In genomic region chr1:46080257-46080656, GRCh38 we compare ENCODE assay signal across 29 cellular contexts.
"Had no signal": no experiment of that assay in that cellular context is flagged by ENCODE, and none has a peak within 500 bp of the region (broad histone marks: within the 10 kb centered on the region; RNA-seq: fewer than 3 reads in every experiment).

No MANE protein-coding gene starts in this region.

- H3K36me3 ChIP-seq: suprapubic skin, thoracic aorta, thyroid gland, tibial artery, tibial nerve, transverse colon, upper lobe of right lung, uterus, vagina had no signal

- H3K4me3 ChIP-seq: stomach, suprapubic skin, testis, thoracic aorta, thyroid gland, tibial artery, tibial nerve, transverse colon, upper lobe of left lung, upper lobe of right lung, uterus, vagina had no signal

- ATAC-seq: stimulated activated effector memory CD8-positive, alpha-beta T cell treated with anti-CD3 and anti-CD28 coated beads, Interleukin-12 subunit alpha, Interleukin-12 subunit beta, amount 100 ng/mL, for 72 hours; stimulated activated memory B cell treated with anti-CD40 and anti-IgM and Interleukin-4, amounts not matched to agents 10 μg/mL and 1 μg/mL and 100 μg/mL, for 72 hours; stimulated activated naive B cell treated with anti-CD40 and anti-IgM and Interleukin-4, amounts not matched to agents 10 μg/mL and 1 μg/mL and 100 μg/mL, for 72 hours; stimulated activated naive CD8-positive, alpha-beta T cell treated with anti-CD3 and anti-CD28 coated beads, Interleukin-15, amount 100 ng/mL, for 72 hours; stimulated activated naive CD8-positive, alpha-beta T cell treated with anti-CD3 and anti-CD28 coated beads, Interleukin-15, Interleukin-2, amounts not matched to agents 100 U/mL and 50 U/mL, for 24 hours; upper lobe of right lung had no signal

- DNase-seq: stimulated activated CD4-positive, alpha-beta T cell treated with anti-CD3 and anti-CD28 coated beads, Interleukin-2, amount 100 ng/mL, for 48 hours; stimulated activated CD4-positive, alpha-beta T cell treated with anti-CD3 and anti-CD28 coated beads, Interleukin-4, amount 100 ng/mL, for 1 hour; stimulated activated CD4-positive, alpha-beta T cell treated with anti-CD3 and anti-CD28 coated beads, Interleukin-4, amount 100 ng/mL, for 24 hours; stimulated activated CD4-positive, alpha-beta T cell treated with anti-CD3 and anti-CD28 coated beads, Interleukin-4, amount 100 ng/mL, for 4 hours; stimulated activated CD8-positive, alpha-beta memory T cell treated with anti-CD3 and anti-CD28 coated beads, Interleukin-4, amount 100 ng/mL, for 48 hours; stimulated activated naive B cell treated with anti-CD40 and anti-IgM and Interleukin-4, amounts not matched to agents 10 μg/mL and 1 μg/mL and 100 μg/mL, for 72 hours; stimulated activated naive CD4-positive, alpha-beta T cell; stimulated activated naive CD4-positive, alpha-beta T cell treated with Interleukin-2 at 50 U/mL for 16 hours; stimulated activated naive CD8-positive, alpha-beta T cell treated with anti-CD3 and anti-CD28 coated beads, Interleukin-15, amount 100 ng/mL, for 72 hours; stimulated activated naive CD8-positive, alpha-beta T cell treated with anti-CD3 and anti-CD28 coated beads, Interleukin-15, Interleukin-2, amounts not matched to agents 100 U/mL and 50 U/mL, for 24 hours; stomach; substantia nigra; testis; thyroid gland; tibial artery; transverse colon; trophoblast cell; upper lobe of left lung; upper lobe of right lung; uterus had no signal

- H3K27ac ChIP-seq: stomach, suprapubic skin, testis, thoracic aorta, thyroid gland, tibial artery, tibial nerve, transverse colon, upper lobe of left lung, upper lobe of right lung, uterus, vagina had no signal

- H3K36me3 Mint-ChIP-seq: stimulated activated effector memory CD8-positive, alpha-beta T cell treated with anti-CD3 and anti-CD28 coated beads, Interleukin-12 subunit alpha, Interleukin-12 subunit beta, amount 100 ng/mL, for 72 hours; stimulated activated memory B cell treated with anti-CD40 and anti-IgM and Interleukin-4, amounts not matched to agents 10 μg/mL and 1 μg/mL and 100 μg/mL, for 72 hours; stimulated activated naive B cell treated with anti-CD40 and anti-IgM and Interleukin-4, amounts not matched to agents 10 μg/mL and 1 μg/mL and 100 μg/mL, for 72 hours had no signal

- H3K27me3 Mint-ChIP-seq: stimulated activated memory B cell treated with anti-CD40 and anti-IgM and Interleukin-4, amounts not matched to agents 10 μg/mL and 1 μg/mL and 100 μg/mL, for 72 hours; stimulated activated naive CD8-positive, alpha-beta T cell treated with anti-CD3 and anti-CD28 coated beads, Interleukin-15, amount 100 ng/mL, for 72 hours; type B pancreatic cell had no signal

- FAIRE-seq: urothelium cell line had no signal

- H3K27ac Mint-ChIP-seq: stimulated activated effector memory CD8-positive, alpha-beta T cell treated with anti-CD3 and anti-CD28 coated beads, Interleukin-12 subunit alpha, Interleukin-12 subunit beta, amount 100 ng/mL, for 72 hours; stimulated activated memory B cell treated with anti-CD40 and anti-IgM and Interleukin-4, amounts not matched to agents 10 μg/mL and 1 μg/mL and 100 μg/mL, for 72 hours; stimulated activated naive B cell treated with anti-CD40 and anti-IgM and Interleukin-4, amounts not matched to agents 10 μg/mL and 1 μg/mL and 100 μg/mL, for 72 hours; stimulated activated naive CD8-positive, alpha-beta T cell treated with anti-CD3 and anti-CD28 coated beads, Interleukin-15, amount 100 ng/mL, for 72 hours; stimulated activated naive CD8-positive, alpha-beta T cell treated with anti-CD3 and anti-CD28 coated beads, Interleukin-15, Interleukin-2, amounts not matched to agents 100 ng/mL and 50 ng/mL, for 24 hours; type B pancreatic cell had no signal

- H3K9me3 ChIP-seq: stomach, suprapubic skin, testis, thoracic aorta, thyroid gland, tibial artery, tibial nerve, transverse colon, upper lobe of left lung, upper lobe of right lung, uterus, vagina had no signal

- H3K4me1 Mint-ChIP-seq: stimulated activated effector memory CD8-positive, alpha-beta T cell treated with anti-CD3 and anti-CD28 coated beads, Interleukin-12 subunit alpha, Interleukin-12 subunit beta, amount 100 ng/mL, for 72 hours; stimulated activated memory B cell treated with anti-CD40 and anti-IgM and Interleukin-4, amounts not matched to agents 10 μg/mL and 1 μg/mL and 100 μg/mL, for 72 hours; stimulated activated naive B cell treated with anti-CD40 and anti-IgM and Interleukin-4, amounts not matched to agents 10 μg/mL and 1 μg/mL and 100 μg/mL, for 72 hours; stimulated activated naive CD8-positive, alpha-beta T cell treated with anti-CD3 and anti-CD28 coated beads, Interleukin-15, amount 100 ng/mL, for 72 hours had no signal

- H3K9me3 Mint-ChIP-seq: stimulated activated effector memory CD8-positive, alpha-beta T cell treated with anti-CD3 and anti-CD28 coated beads, Interleukin-12 subunit alpha, Interleukin-12 subunit beta, amount 100 ng/mL, for 72 hours; stimulated activated memory B cell treated with anti-CD40 and anti-IgM and Interleukin-4, amounts not matched to agents 10 μg/mL and 1 μg/mL and 100 μg/mL, for 72 hours; stimulated activated naive B cell treated with anti-CD40 and anti-IgM and Interleukin-4, amounts not matched to agents 10 μg/mL and 1 μg/mL and 100 μg/mL, for 72 hours; stimulated activated naive CD8-positive, alpha-beta T cell treated with anti-CD3 and anti-CD28 coated beads, Interleukin-15, amount 100 ng/mL, for 72 hours; stimulated activated naive CD8-positive, alpha-beta T cell treated with anti-CD3 and anti-CD28 coated beads, Interleukin-15, Interleukin-2, amounts not matched to agents 100 ng/mL and 50 ng/mL, for 24 hours had no signal

- H3K4me3 Mint-ChIP-seq: stimulated activated effector memory CD8-positive, alpha-beta T cell treated with anti-CD3 and anti-CD28 coated beads, Interleukin-12 subunit alpha, Interleukin-12 subunit beta, amount 100 ng/mL, for 72 hours; stimulated activated memory B cell treated with anti-CD40 and anti-IgM and Interleukin-4, amounts not matched to agents 10 μg/mL and 1 μg/mL and 100 μg/mL, for 72 hours; stimulated activated naive B cell treated with anti-CD40 and anti-IgM and Interleukin-4, amounts not matched to agents 10 μg/mL and 1 μg/mL and 100 μg/mL, for 72 hours; stimulated activated naive CD8-positive, alpha-beta T cell treated with anti-CD3 and anti-CD28 coated beads, Interleukin-15, amount 100 ng/mL, for 72 hours; stimulated activated naive CD8-positive, alpha-beta T cell treated with anti-CD3 and anti-CD28 coated beads, Interleukin-15, Interleukin-2, amounts not matched to agents 100 ng/mL and 50 ng/mL, for 24 hours; type B pancreatic cell had no signal

- H3K4me1 ChIP-seq: testis, tibial artery, tibial nerve, transverse colon, upper lobe of right lung, uterus, vagina had no signal
